ENCODE assay signal across 19 cellular contexts in the genomic region with DNA sequence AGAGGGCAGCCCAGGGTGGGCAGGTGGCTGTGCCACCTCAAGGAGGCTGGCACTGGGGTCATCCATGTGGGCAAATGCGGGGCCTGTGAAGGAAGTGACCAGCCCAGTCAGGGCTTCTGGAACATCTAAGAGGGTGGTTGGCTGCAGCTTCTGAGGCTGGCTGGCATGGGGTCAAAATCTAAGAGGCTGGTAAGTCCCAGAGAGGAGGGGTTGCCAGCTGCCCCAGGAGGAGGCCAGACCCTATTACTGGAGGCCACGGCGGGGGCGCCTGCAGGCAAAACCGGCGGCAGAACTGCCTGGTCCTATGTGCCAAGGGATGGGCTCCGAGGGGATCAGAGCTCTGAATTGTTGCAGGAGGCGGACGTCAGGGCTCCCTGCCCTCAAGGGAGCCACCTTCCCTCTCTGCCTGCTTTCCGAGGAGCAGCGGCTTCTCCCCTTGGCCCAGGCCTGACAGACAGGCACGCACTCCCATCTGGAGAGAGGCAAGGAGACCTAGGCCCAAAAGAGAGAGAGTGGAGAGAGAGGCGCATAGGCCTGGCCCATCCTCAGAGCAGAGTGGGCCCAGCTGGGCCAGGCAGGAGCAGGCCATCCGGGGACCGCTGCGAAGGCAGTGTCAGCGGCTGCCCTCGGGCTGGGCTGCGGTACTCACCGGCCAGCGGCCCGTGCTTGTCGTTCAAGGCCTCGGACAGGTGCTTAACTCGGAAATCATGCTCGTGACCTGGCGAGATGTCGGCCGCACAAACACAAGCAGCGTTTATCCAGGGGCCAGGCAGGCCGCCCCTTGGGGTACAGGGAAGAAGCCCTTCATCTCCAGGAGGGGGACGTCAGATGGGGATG. TPM values are rescaled to one million over a fixed set of nuclear protein-coding genes. Genes with fewer than 3 reads are reported as not detected.
DNase-seq lines count a peak whose midpoint lies in the region; ATAC-seq, FAIRE-seq and TF ChIP-seq lines count a peak whose summit lies in the region.
"Had no signal": no experiment of that assay in that cellular context is flagged by ENCODE, and none has a peak within 500 bp of the region (broad histone marks: within the 10 kb centered on the region; RNA-seq: fewer than 3 reads in every experiment).

No MANE protein-coding gene starts in this region.

- H2AFZ ChIP-seq in astrocyte (ENCODE audit: low read depth, low read length) = no peak overlapping the region

- TF ChIP-seq CTCF in D721Med (IDR thresholded peaks at IDR 0.05; ENCODE audit: insufficient read depth, missing control alignments) (no peak), astrocyte (IDR thresholded peaks at IDR 0.05; ENCODE audit: insufficient read depth, low read depth, low read length) (no peak)

- H3K9me3 ChIP-seq in astrocyte (ENCODE audit: insufficient read depth, low read depth, low read length) (no peaks in the 10 kb centered on the region), SJCRH30 (replicated peaks) (no peaks in the 10 kb centered on the region)

- H3K9me3 Mint-ChIP-seq in activated naive CD8-positive, alpha-beta T cell treated with anti-CD3 and anti-CD28 coated beads for 36 hours = no peaks in the 10 kb centered on the region
- no peaks in the 10 kb centered on the region for H3K9me3 Mint-ChIP-seq in activated naive CD8-positive, alpha-beta T cell treated with anti-CD3 and anti-CD28 coated beads, Interleukin-2, amount 50 U/mL, for 24 hours
- H3K9me3 Mint-ChIP-seq in astrocyte (ENCODE audit: unreplicated experiment) = no peaks in the 10 kb centered on the region
- H3K9me3 Mint-ChIP-seq in activated T-helper 2 cell treated with anti-CD3 and anti-CD28 coated beads, Interferon-gamma antibody, Interleukin-2, Interleukin-4, amounts not matched to agents 10 μg/mL and 5 μg/mL and 100 μg/mL, durations not matched to agents 14 hours and 24 hours and 36 hours = no peaks in the 10 kb centered on the region
- H3K9me3 Mint-ChIP-seq: CD14-positive monocyte had no signal

- H3K9ac ChIP-seq in astrocyte (ENCODE audit: low read length) = no peak overlapping the region

- H3K36me3 ChIP-seq in astrocyte (ENCODE audit: insufficient read depth, low read length) = peaks cover 23% of the 10 kb centered on the region
- H3K36me3 ChIP-seq in SJCRH30 = peaks cover 52% of the 10 kb centered on the region

- H3K4me2 ChIP-seq in astrocyte (ENCODE audit: low read length) = no peak overlapping the region

- no peaks in the 10 kb centered on the region for H3K79me2 ChIP-seq in astrocyte (ENCODE audit: insufficient read depth, low read length)

- H4K20me1 ChIP-seq in astrocyte (ENCODE audit: insufficient read depth, low read length) = peaks cover 43% of the 10 kb centered on the region

- H3K27ac Mint-ChIP-seq in activated naive CD8-positive, alpha-beta T cell treated with anti-CD3 and anti-CD28 coated beads for 36 hours = peak overlapping the region; percentile 34
- H3K27ac Mint-ChIP-seq in activated naive CD8-positive, alpha-beta T cell treated with anti-CD3 and anti-CD28 coated beads, Interleukin-2, amount 50 U/mL, for 24 hours = no peak overlapping the region
- peak overlapping the region; percentile 18 for H3K27ac Mint-ChIP-seq in astrocyte (ENCODE audit: unreplicated experiment)
- H3K27ac Mint-ChIP-seq in activated T-helper 2 cell treated with anti-CD3 and anti-CD28 coated beads, Interferon-gamma antibody, Interleukin-2, Interleukin-4, amounts not matched to agents 10 μg/mL and 5 μg/mL and 100 μg/mL, durations not matched to agents 14 hours and 24 hours and 36 hours = no peak overlapping the region

- no peak for ATAC-seq in activated naive CD8-positive, alpha-beta T cell treated with anti-CD3 and anti-CD28 coated beads, Interleukin-2, amount 50 U/mL, for 24 hours
- ATAC-seq: PC-3 had no signal

- no peaks in the 10 kb centered on the region for H3K27me3 ChIP-seq in astrocyte (ENCODE audit: insufficient read depth, low read length)
- no peaks in the 10 kb centered on the region for H3K27me3 ChIP-seq in SJCRH30

- no peaks in the 10 kb centered on the region for H3K4me1 Mint-ChIP-seq in activated naive CD8-positive, alpha-beta T cell treated with anti-CD3 and anti-CD28 coated beads for 36 hours
- no peaks in the 10 kb centered on the region for H3K4me1 Mint-ChIP-seq in activated naive CD8-positive, alpha-beta T cell treated with anti-CD3 and anti-CD28 coated beads, Interleukin-2, amount 50 U/mL, for 24 hours
- H3K4me1 Mint-ChIP-seq in astrocyte (ENCODE audit: low read depth, unreplicated experiment) = no peaks in the 10 kb centered on the region
- peaks cover 2% of the 10 kb centered on the region for H3K4me1 Mint-ChIP-seq in activated T-helper 2 cell treated with anti-CD3 and anti-CD28 coated beads, Interferon-gamma antibody, Interleukin-2, Interleukin-4, amounts not matched to agents 10 μg/mL and 5 μg/mL and 100 μg/mL, durations not matched to agents 14 hours and 24 hours and 36 hours (ENCODE audit: low read depth)

- H3K4me1 ChIP-seq in astrocyte (ENCODE audit: insufficient read depth, low read length) = no peaks in the 10 kb centered on the region
- no peaks in the 10 kb centered on the region for H3K4me1 ChIP-seq in SJCRH30

- in situ Hi-C loops in KBM-7 (cut with MboI; ENCODE audit: low pct_unique_long_range_greater_than_20kb, low sequenced_read_pairs) = no loop called here

- intact Hi-C loops in posterior vena cava (cut with DNase I) = no loop called here
- intact Hi-C loops in activated T-helper 2 cell treated with anti-CD3 and anti-CD28 coated beads, Interferon-gamma antibody, Interleukin-2, Interleukin-4, amounts not matched to agents 10 μg/mL and 5 μg/mL and 100 μg/mL, durations not matched to agents 14 hours and 24 hours and 36 hours (cut with micrococcal nuclease) = no loop called here

- FAIRE-seq in D721Med (lab: Jason Lieb, UNC) = no peak
- no peak for FAIRE-seq in astrocyte (lab: Jason Lieb, UNC)
- FAIRE-seq: GM18507 had no signal

- no peaks in the 10 kb centered on the region for H3K27me3 Mint-ChIP-seq in activated naive CD8-positive, alpha-beta T cell treated with anti-CD3 and anti-CD28 coated beads for 36 hours
- no peaks in the 10 kb centered on the region for H3K27me3 Mint-ChIP-seq in activated naive CD8-positive, alpha-beta T cell treated with anti-CD3 and anti-CD28 coated beads, Interleukin-2, amount 50 U/mL, for 24 hours
- no peaks in the 10 kb centered on the region for H3K27me3 Mint-ChIP-seq in astrocyte (ENCODE audit: low read depth, unreplicated experiment)
- H3K27me3 Mint-ChIP-seq in activated T-helper 2 cell treated with anti-CD3 and anti-CD28 coated beads, Interferon-gamma antibody, Interleukin-2, Interleukin-4, amounts not matched to agents 10 μg/mL and 5 μg/mL and 100 μg/mL, durations not matched to agents 14 hours and 24 hours and 36 hours (ENCODE audit: low read depth) = no peaks in the 10 kb centered on the region

- H3K4me3 ChIP-seq in astrocyte (ENCODE audit: insufficient read depth, low read depth, low read length) (no peak overlapping the region), SJCRH30 (no peak overlapping the region)

- H3K4me3 Mint-ChIP-seq in activated naive CD8-positive, alpha-beta T cell treated with anti-CD3 and anti-CD28 coated beads for 36 hours = no peak overlapping the region
- H3K4me3 Mint-ChIP-seq in activated naive CD8-positive, alpha-beta T cell treated with anti-CD3 and anti-CD28 coated beads, Interleukin-2, amount 50 U/mL, for 24 hours = no peak overlapping the region
- H3K4me3 Mint-ChIP-seq in astrocyte (ENCODE audit: unreplicated experiment) = no peak overlapping the region
- no peak overlapping the region for H3K4me3 Mint-ChIP-seq in activated T-helper 2 cell treated with anti-CD3 and anti-CD28 coated beads, Interferon-gamma antibody, Interleukin-2, Interleukin-4, amounts not matched to agents 10 μg/mL and 5 μg/mL and 100 μg/mL, durations not matched to agents 14 hours and 24 hours and 36 hours (ENCODE audit: low read depth)
- H3K4me3 Mint-ChIP-seq: CD14-positive monocyte had no signal

- no peak for DNase-seq in activated naive CD8-positive, alpha-beta T cell treated with anti-CD3 and anti-CD28 coated beads for 36 hours
- DNase-seq in activated naive CD8-positive, alpha-beta T cell treated with anti-CD3 and anti-CD28 coated beads, Interleukin-2, amount 50 U/mL, for 24 hours = no peak
- DNase-seq in D721Med (ENCODE audit: insufficient read length, low spot score) (peak; percentile 11), astrocyte (ENCODE audit: low read depth) (no peak), posterior vena cava (ENCODE audit: low spot score) (peak; percentile 57), KBM-7 (no peak), SJCRH30 (no peak)
- DNase-seq in activated T-helper 2 cell treated with anti-CD3 and anti-CD28 coated beads, Interferon-gamma antibody, Interleukin-2, Interleukin-4, amounts not matched to agents 10 μg/mL and 5 μg/mL and 100 μg/mL, durations not matched to agents 14 hours and 24 hours and 36 hours (ENCODE audit: low spot score) = no peak
- DNase-seq: COR-L47, DMS53, HCEC 1CT, NCI-H1105, NCI-H187, NCI-H748 treated with DMSO at 0.1 percent for 48 hours, PC-3 had no signal

- peaks cover 4% of the 10 kb centered on the region for H3K36me3 Mint-ChIP-seq in activated naive CD8-positive, alpha-beta T cell treated with anti-CD3 and anti-CD28 coated beads for 36 hours
- peaks cover 18% of the 10 kb centered on the region for H3K36me3 Mint-ChIP-seq in activated naive CD8-positive, alpha-beta T cell treated with anti-CD3 and anti-CD28 coated beads, Interleukin-2, amount 50 U/mL, for 24 hours (ENCODE audit: low read depth)
- H3K36me3 Mint-ChIP-seq in astrocyte (ENCODE audit: low read depth, unreplicated experiment) = peaks cover 19% of the 10 kb centered on the region
- peaks cover 63% of the 10 kb centered on the region for H3K36me3 Mint-ChIP-seq in activated T-helper 2 cell treated with anti-CD3 and anti-CD28 coated beads, Interferon-gamma antibody, Interleukin-2, Interleukin-4, amounts not matched to agents 10 μg/mL and 5 μg/mL and 100 μg/mL, durations not matched to agents 14 hours and 24 hours and 36 hours (ENCODE audit: low read depth)

- H3K27ac ChIP-seq in astrocyte (ENCODE audit: low read depth, low read length) (no peak overlapping the region), SJCRH30 (no peak overlapping the region)

RNA-seq across cellular contexts. Expression of a gene that starts 10.9 kb away (rescaled TPM):
- total RNA-seq in activated naive CD8-positive, alpha-beta T cell treated with anti-CD3 and anti-CD28 coated beads for 36 hours = 1 to 10 TPM; 3.7 TPM
- total RNA-seq in astrocyte (0.23 TPM in 1 of 2 replicates, not detected in the other), posterior vena cava (not detected)
- total RNA-seq in SJCRH30 (2014; rRNA removed; shearing (Covaris generic)) = 0.14 and 0.25 TPM in 2 replicates
- 10.3 and 14.1 TPM in 2 replicates for total RNA-seq in activated T-helper 2 cell treated with anti-CD3 and anti-CD28 coated beads, Interferon-gamma antibody, Interleukin-2, Interleukin-4, amounts not matched to agents 10 μg/mL and 5 μg/mL and 100 μg/mL, durations not matched to agents 14 hours and 24 hours and 36 hours
- total RNA-seq: A172 had no signal

RNA-seq across cellular contexts. Expression of a gene that starts 13.7 kb away (rescaled TPM):
- 10 to 100 TPM; 81.2 to 88.1 TPM for total RNA-seq in activated naive CD8-positive, alpha-beta T cell treated with anti-CD3 and anti-CD28 coated beads for 36 hours
- 145 and 154 TPM in 2 replicates for total RNA-seq in astrocyte
- total RNA-seq in posterior vena cava = 10 to 100 TPM; 94.5 to 98.2 TPM
- 101 and 106 TPM in 2 replicates for total RNA-seq in SJCRH30 (2014; rRNA removed; shearing (Covaris generic))
- 103 and 110 TPM in 2 replicates for total RNA-seq in activated T-helper 2 cell treated with anti-CD3 and anti-CD28 coated beads, Interferon-gamma antibody, Interleukin-2, Interleukin-4, amounts not matched to agents 10 μg/mL and 5 μg/mL and 100 μg/mL, durations not matched to agents 14 hours and 24 hours and 36 hours

RNA-seq across cellular contexts. Expression of a gene that starts 15.3 kb away (rescaled TPM):
- total RNA-seq in activated naive CD8-positive, alpha-beta T cell treated with anti-CD3 and anti-CD28 coated beads for 36 hours = 1 to 10 TPM; 2.5 to 2.7 TPM
- 0.36 TPM in 1 of 2 replicates, not detected in the other for total RNA-seq in astrocyte
- total RNA-seq in posterior vena cava = not detected
- 0.06 TPM in 1 of 2 replicates, not detected in the other for total RNA-seq in SJCRH30 (2014; rRNA removed; shearing (Covaris generic))
- total RNA-seq in activated T-helper 2 cell treated with anti-CD3 and anti-CD28 coated beads, Interferon-gamma antibody, Interleukin-2, Interleukin-4, amounts not matched to agents 10 μg/mL and 5 μg/mL and 100 μg/mL, durations not matched to agents 14 hours and 24 hours and 36 hours = 10.7 and 14.5 TPM in 2 replicates
- total RNA-seq: A172 had no signal

RNA-seq across cellular contexts. Expression of a gene that starts 17.6 kb away (rescaled TPM):
- 100 to 1,000 TPM; 140 to 141 TPM for total RNA-seq in activated naive CD8-positive, alpha-beta T cell treated with anti-CD3 and anti-CD28 coated beads for 36 hours
- total RNA-seq in astrocyte (74.3 and 75.3 TPM in 2 replicates), posterior vena cava (10 to 100 TPM; 45.3 to 49.1 TPM)
- 58.7 and 60.0 TPM in 2 replicates for total RNA-seq in SJCRH30 (2014; rRNA removed; shearing (Covaris generic))
- total RNA-seq in activated T-helper 2 cell treated with anti-CD3 and anti-CD28 coated beads, Interferon-gamma antibody, Interleukin-2, Interleukin-4, amounts not matched to agents 10 μg/mL and 5 μg/mL and 100 μg/mL, durations not matched to agents 14 hours and 24 hours and 36 hours = 188 and 194 TPM in 2 replicates

RNA-seq across cellular contexts. Expression of a gene that starts 51.1 kb away (rescaled TPM):
- 1 to 10 TPM; 7.5 to 7.8 TPM for total RNA-seq in activated naive CD8-positive, alpha-beta T cell treated with anti-CD3 and anti-CD28 coated beads for 36 hours
- total RNA-seq in astrocyte = 0.31 and 0.48 TPM in 2 replicates
- total RNA-seq in posterior vena cava = not detected
- 0.10 and 0.23 TPM in 2 replicates for total RNA-seq in SJCRH30 (2014; rRNA removed; shearing (Covaris generic))
- 0.11 TPM in 2 replicates for total RNA-seq in activated T-helper 2 cell treated with anti-CD3 and anti-CD28 coated beads, Interferon-gamma antibody, Interleukin-2, Interleukin-4, amounts not matched to agents 10 μg/mL and 5 μg/mL and 100 μg/mL, durations not matched to agents 14 hours and 24 hours and 36 hours
- total RNA-seq: A172, M059J had no signal

Comparison
In these comparisons a context has a peak if more than half of its experiments do, and no peak if none do; other contexts are left out.
1. H3K27ac Mint-ChIP-seq: peak in activated naive CD8-positive, alpha-beta T cell treated with anti-CD3 and anti-CD28 coated beads for 36 hours (single experiment) and astrocyte (single experiment); none in activated naive CD8-positive, alpha-beta T cell treated with anti-CD3 and anti-CD28 coated beads, Interleukin-2, amount 50 U/mL, for 24 hours (single experiment) and activated T-helper 2 cell treated with anti-CD3 and anti-CD28 coated beads, Interferon-gamma antibody, Interleukin-2, Interleukin-4, amounts not matched to agents 10 μg/mL and 5 μg/mL and 100 μg/mL, durations not matched to agents 14 hours and 24 hours and 36 hours (single experiment).
2. DNase-seq: peak in D721Med (single experiment) and posterior vena cava (single experiment); none in activated naive CD8-positive, alpha-beta T cell treated with anti-CD3 and anti-CD28 coated beads for 36 hours (single experiment), activated naive CD8-positive, alpha-beta T cell treated with anti-CD3 and anti-CD28 coated beads, Interleukin-2, amount 50 U/mL, for 24 hours (single experiment), astrocyte (single experiment), KBM-7 (single experiment), SJCRH30 (0 of 2) and activated T-helper 2 cell treated with anti-CD3 and anti-CD28 coated beads, Interferon-gamma antibody, Interleukin-2, Interleukin-4, amounts not matched to agents 10 μg/mL and 5 μg/mL and 100 μg/mL, durations not matched to agents 14 hours and 24 hours and 36 hours (single experiment).